In genomic region chr1:83491930-83492329, GRCh38 we compare ENCODE assay signal across 4 cellular contexts.
"Had no signal": no experiment of that assay in that cellular context is flagged by ENCODE, and none has a peak within 500 bp of the region (broad histone marks: within the 10 kb centered on the region; RNA-seq: fewer than 3 reads in every experiment).

No MANE protein-coding gene starts in this region.

- DNase-seq: IMR-90, KBM-7 had no signal

- H3K27ac ChIP-seq: HL-60 had no signal

- H3K4me3 ChIP-seq: K562 had no signal
